8 cellular contexts compared by ENCODE assay signal in the genomic region with DNA sequence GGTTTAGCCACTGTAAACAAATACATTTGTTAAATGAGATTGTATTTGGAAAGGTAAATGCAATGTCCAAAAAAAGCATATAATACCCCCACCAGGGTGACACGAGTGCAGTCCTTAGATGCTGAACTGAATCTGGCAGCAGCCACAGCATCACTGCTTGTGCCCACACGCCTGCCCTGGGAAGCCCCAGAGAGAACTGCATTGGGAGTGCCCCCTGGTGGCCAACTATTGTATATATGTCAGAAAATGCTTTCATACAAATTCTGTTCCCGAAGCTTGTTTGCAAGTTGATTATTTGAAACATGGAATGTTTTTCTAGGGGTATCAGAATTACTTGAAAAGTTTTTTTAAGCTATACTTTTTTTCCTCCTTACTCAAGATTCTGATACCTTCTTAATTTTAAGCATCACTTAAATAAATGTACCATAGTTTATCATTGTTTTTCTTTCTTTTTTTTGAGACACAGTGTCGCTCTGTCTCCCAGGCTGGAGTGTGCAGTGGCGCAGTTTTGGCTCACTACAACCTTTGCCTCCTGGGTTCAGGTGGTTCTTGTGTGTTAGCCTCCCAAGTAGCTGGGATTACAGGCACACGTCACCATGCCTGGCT. TPM values are rescaled to one million over a fixed set of nuclear protein-coding genes. Genes with fewer than 3 reads are reported as not detected.
DNase-seq lines count a peak whose midpoint lies in the region; ATAC-seq and TF ChIP-seq lines count a peak whose summit lies in the region.

No MANE protein-coding gene starts in this region.

- H3K36me3 ChIP-seq in DND-41 (ENCODE audit: insufficient read depth, low read length) (peaks cover 5% of the 10 kb centered on the region; the same call in 1 of the 2 replicates), OCI-LY3 (replicated peaks; ENCODE audit: low read depth, low read length) (no peaks in the 10 kb centered on the region)

- no peak overlapping the region for H3K9ac ChIP-seq in DND-41 (ENCODE audit: low read depth, low read length)
- no peak overlapping the region for H3K9ac ChIP-seq in OCI-LY3 (ENCODE audit: low read length)

- TF ChIP-seq CTCF in DND-41 (IDR thresholded peaks at IDR 0.05; ENCODE audit: borderline replicate concordance, extremely low read depth, low read length, poor library complexity, severe bottlenecking) (peak; percentile 76), OCI-LY3 (IDR thresholded peaks at IDR 0.05; ENCODE audit: low read depth, low read length) (peak; percentile 80), epithelial cell of proximal tubule (conservative IDR thresholded peaks at IDR 0.05; ENCODE audit: low read depth, low read length) (peak; percentile 85), natural killer cell (IDR thresholded peaks at IDR 0.05) (peak; percentile 92)

- DNase-seq in DND-41 = peak; percentile 80
- DNase-seq in HuH-7.5 (ENCODE audit: low spot score) = peak; percentile 89
- DNase-seq in activated CD8-positive, alpha-beta memory T cell treated with anti-CD3 and anti-CD28 coated beads, Interleukin-2, amount 50 U/mL, for 48 hours = peak; percentile 93
- DNase-seq in epithelial cell of proximal tubule (ENCODE audit: low read depth) = no peak
- peak; percentile 70 for DNase-seq in natural killer cell
- peak; percentile 89 for DNase-seq in stimulated activated naive CD8-positive, alpha-beta T cell treated with anti-CD3 and anti-CD28 coated beads, Interleukin-15, Interleukin-2, amounts not matched to agents 100 U/mL and 50 U/mL, for 24 hours

- peak; percentile 99 for ATAC-seq in DND-41 (ENCODE audit: insufficient read depth, low read depth)
- peak; percentile 90 for ATAC-seq in GM21529 (IDR thresholded peaks at IDR 0.05; ENCODE audit: unreplicated experiment)
- ATAC-seq in natural killer cell = peak; percentile 94 to 100 (median 99)
- ATAC-seq in stimulated activated naive CD8-positive, alpha-beta T cell treated with anti-CD3 and anti-CD28 coated beads, Interleukin-15, Interleukin-2, amounts not matched to agents 100 U/mL and 50 U/mL, for 24 hours = peak; percentile 86

- H3K4me3 ChIP-seq in DND-41 (ENCODE audit: low read depth in 1 of 2, low read length in 2 of 2) (no peak overlapping the region), OCI-LY3 (ENCODE audit: low read length) (no peak overlapping the region), epithelial cell of proximal tubule (ENCODE audit: low read depth, low read length) (no peak overlapping the region)

- H3K27me3 ChIP-seq in DND-41 (ENCODE audit: insufficient read depth, low read length, poor library complexity) (no peaks in the 10 kb centered on the region), OCI-LY3 (ENCODE audit: low read depth, low read length) (no peaks in the 10 kb centered on the region)

- H3K4me1 ChIP-seq in DND-41 (ENCODE audit: insufficient read depth, low read length) (no peaks in the 10 kb centered on the region), OCI-LY3 (ENCODE audit: low read length) (no peaks in the 10 kb centered on the region)

- H4K20me1 ChIP-seq in DND-41 (ENCODE audit: insufficient read depth, low read length) (no peaks in the 10 kb centered on the region), OCI-LY3 (ENCODE audit: insufficient read depth, low read length) (no peaks in the 10 kb centered on the region; the same call in 1 of the 2 replicates)

- H3K9me3 Mint-ChIP-seq in natural killer cell = no peaks in the 10 kb centered on the region

- H3K4me3 Mint-ChIP-seq in natural killer cell = no peak overlapping the region

- no peaks in the 10 kb centered on the region for H3K79me2 ChIP-seq in DND-41 (ENCODE audit: insufficient read depth, low read length)
- H3K79me2 ChIP-seq in OCI-LY3 (ENCODE audit: low read length) = no peaks in the 10 kb centered on the region

- H3K27ac Mint-ChIP-seq in natural killer cell = no peak overlapping the region

- H3K9me3 ChIP-seq in DND-41 (ENCODE audit: insufficient read depth, low read length, severe bottlenecking) = no peaks in the 10 kb centered on the region
- no peaks in the 10 kb centered on the region for H3K9me3 ChIP-seq in OCI-LY3 (ENCODE audit: insufficient read depth, low read length)

- H3K27me3 Mint-ChIP-seq in natural killer cell (ENCODE audit: low read depth in 2 of 2) = no peaks in the 10 kb centered on the region

- H3K36me3 Mint-ChIP-seq in natural killer cell = no peaks in the 10 kb centered on the region

- H2AFZ ChIP-seq in DND-41 (ENCODE audit: low read depth, low read length) = no peak overlapping the region
- H2AFZ ChIP-seq in OCI-LY3 (ENCODE audit: low read depth, low read length) = no peak overlapping the region

- H3K4me2 ChIP-seq in DND-41 (ENCODE audit: insufficient read depth, low read length) (no peak overlapping the region), OCI-LY3 (ENCODE audit: low read length) (no peak overlapping the region)

- intact Hi-C loops in natural killer cell (cut with micrococcal nuclease) = loop anchor here (1.0 to 2.0 kb wide), 3 partner anchors 106 to 640 kb away; no protein-coding TSS in a partner anchor

- H3K27ac ChIP-seq in DND-41 (ENCODE audit: low read length) (no peak overlapping the region), OCI-LY3 (ENCODE audit: low read length) (no peak overlapping the region)

- peaks cover 0 to 4% of the 10 kb centered on the region in 2 donors for H3K4me1 Mint-ChIP-seq in natural killer cell

RNA-seq across cellular contexts. Expression of gene LANCL2, which starts 50.1 kb away (rescaled TPM):
- total RNA-seq in epithelial cell of proximal tubule (16.3 and 29.2 TPM in 2 replicates), natural killer cell (1 to 10 TPM; 7.2 to 9.4 (median 8.3) TPM)
